Comparison of ENCODE assay signal across 1 cellular context in genomic region chr21:46083271-46084040, GRCh38.
TF ChIP-seq lines count a peak whose summit lies in the region.

No MANE protein-coding gene starts in this region.

TF ChIP-seq in GM23338, 12 proteins besides CTCF, POLR2A, EP300 and RAD21 (continued from another document):
- TF ChIP-seq ZNF462 (CRISPR knock-in tag; IDR thresholded peaks at IDR 0.05) (no peak), STAT1 (IDR thresholded peaks at IDR 0.05; ENCODE audit: unreplicated experiment) (no peak), POLR2AphosphoS5 (IDR thresholded peaks at IDR 0.05; ENCODE audit: low read depth) (no peak), REST (IDR thresholded peaks at IDR 0.05; ENCODE audit: unreplicated experiment) (no peak), JUNB (IDR thresholded peaks at IDR 0.05; ENCODE audit: unreplicated experiment) (no peak), NANOG (IDR thresholded peaks at IDR 0.05; ENCODE audit: borderline replicate concordance) (no peak), ZNF331 (CRISPR knock-in tag; IDR thresholded peaks at IDR 0.05; ENCODE audit: low read depth) (no peak)
